18 cellular contexts compared by ENCODE assay signal in the genomic region with DNA sequence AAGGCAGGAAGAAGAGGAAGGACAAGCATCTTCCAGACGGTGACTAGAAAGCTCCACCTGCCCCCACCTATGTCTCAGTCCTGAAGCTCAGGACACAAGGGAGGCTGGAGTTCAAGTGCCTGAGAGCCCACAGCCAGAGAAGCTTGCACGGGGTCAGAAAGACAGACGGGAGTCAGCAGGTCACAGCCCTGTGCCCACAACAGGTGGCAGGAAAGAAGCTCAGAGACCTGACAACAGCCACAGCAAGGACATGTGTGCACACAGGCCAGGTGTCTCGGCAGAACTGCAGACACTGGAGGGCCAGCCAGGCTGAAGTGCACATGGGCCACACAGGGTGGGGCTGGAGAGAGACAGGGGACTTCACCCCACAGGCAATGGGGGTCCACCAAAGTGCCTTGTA. TPM values are rescaled to one million over a fixed set of nuclear protein-coding genes. Genes with fewer than 3 reads are reported as not detected.
DNase-seq lines count a peak whose midpoint lies in the region; ATAC-seq and TF ChIP-seq lines count a peak whose summit lies in the region.
"Had no signal": no experiment of that assay in that cellular context is flagged by ENCODE, and none has a peak within 500 bp of the region (broad histone marks: within the 10 kb centered on the region; RNA-seq: fewer than 3 reads in every experiment).

No MANE protein-coding gene starts in this region.

- no peak for TF ChIP-seq CTCF in endodermal cell (conservative IDR thresholded peaks at IDR 0.05)

- no peaks in the 10 kb centered on the region for H3K9me3 Mint-ChIP-seq in activated naive CD8-positive, alpha-beta T cell treated with anti-CD3 and anti-CD28 coated beads for 36 hours
- H3K9me3 Mint-ChIP-seq in activated naive CD8-positive, alpha-beta T cell treated with anti-CD3 and anti-CD28 coated beads, Interleukin-2, amount 50 U/mL, for 24 hours = no peaks in the 10 kb centered on the region
- H3K9me3 Mint-ChIP-seq in endodermal cell = no peaks in the 10 kb centered on the region
- H3K9me3 Mint-ChIP-seq: activated naive CD4-positive, alpha-beta T cell treated with anti-CD3 and anti-CD28 coated beads for 36 hours had no signal

- WGBS in endodermal cell (ENCODE audit: insufficient coverage in 1 of 2, insufficient read length in 1 of 2), 2 experiments = 88 to 100% methylated on average over 2 to 4 of the region's 4 CpGs
- 4% methylated on average over 4 of the region's 4 CpGs for WGBS in thymus

- no peak for ATAC-seq in activated naive CD8-positive, alpha-beta T cell treated with anti-CD3 and anti-CD28 coated beads, Interleukin-2, amount 50 U/mL, for 24 hours

- H3K9me3 ChIP-seq in endodermal cell (ENCODE audit: control insufficient read depth, low read length) (no peaks in the 10 kb centered on the region), thymus (ENCODE audit: control insufficient read depth) (peaks cover 2% of the 10 kb centered on the region)
- H3K9me3 ChIP-seq: ascending aorta, psoas muscle, tibial nerve had no signal

- H3K4me3 ChIP-seq in endodermal cell (ENCODE audit: low read length) (no peak overlapping the region), thymus (ENCODE audit: low read length) (peak overlapping the region; percentile 22)
- H3K4me3 ChIP-seq: ascending aorta, psoas muscle, tibial nerve had no signal

- no peak for DNase-seq in activated naive CD8-positive, alpha-beta T cell treated with anti-CD3 and anti-CD28 coated beads for 36 hours
- DNase-seq in activated naive CD8-positive, alpha-beta T cell treated with anti-CD3 and anti-CD28 coated beads, Interleukin-2, amount 50 U/mL, for 24 hours = no peak
- DNase-seq in NAMALWA (ENCODE audit: low spot score) = peak; percentile 80
- DNase-seq in endodermal cell = no peak
- no peak for DNase-seq in LoVo (ENCODE audit: low spot score)
- DNase-seq in SW480 (ENCODE audit: low spot score) = no peak
- no peak for DNase-seq in cortex of kidney (lab: John Stamatoyannopoulos, UW)
- DNase-seq: activated CD4-positive, alpha-beta T cell treated with anti-CD3 and anti-CD28 coated beads for 4 hours; activated CD8-positive, alpha-beta memory T cell treated with anti-CD3 and anti-CD28 coated beads, Interleukin-2, amount 50 U/mL, for 4 hours; activated naive CD4-positive, alpha-beta T cell treated with anti-CD3 and anti-CD28 coated beads for 36 hours; kidney; NCI-H1417 treated with DMSO at 0.1 percent for 48 hours; NCI-H82; psoas muscle had no signal

- H3K27me3 ChIP-seq in endodermal cell (ENCODE audit: control insufficient read depth, insufficient read depth, low read length, poor library complexity, severe bottlenecking) (no peaks in the 10 kb centered on the region), thymus (ENCODE audit: control insufficient read depth, insufficient read depth) (no peaks in the 10 kb centered on the region)
- H3K27me3 ChIP-seq: ascending aorta, tibial nerve had no signal

- H3K4me1 ChIP-seq in endodermal cell (ENCODE audit: control insufficient read depth, insufficient read depth, low read length) (no peaks in the 10 kb centered on the region), thymus (ENCODE audit: control insufficient read depth, insufficient read depth, low read length) (peaks cover 31% of the 10 kb centered on the region)

- H3K27ac ChIP-seq in endodermal cell (ENCODE audit: low read depth, low read length) (no peak overlapping the region), thymus (ENCODE audit: low read depth) (peak overlapping the region; percentile 55)
- H3K27ac ChIP-seq: ascending aorta, psoas muscle, tibial nerve had no signal

- H3K36me3 ChIP-seq in endodermal cell (ENCODE audit: control insufficient read depth, insufficient read depth, low read length) = no peaks in the 10 kb centered on the region
- H3K36me3 ChIP-seq in thymus (ENCODE audit: control insufficient read depth, insufficient read depth) = no peaks in the 10 kb centered on the region
- H3K36me3 ChIP-seq: ascending aorta had no signal

- H3K4me1 Mint-ChIP-seq in activated naive CD8-positive, alpha-beta T cell treated with anti-CD3 and anti-CD28 coated beads for 36 hours = peaks cover 23% of the 10 kb centered on the region
- H3K4me1 Mint-ChIP-seq in activated naive CD8-positive, alpha-beta T cell treated with anti-CD3 and anti-CD28 coated beads, Interleukin-2, amount 50 U/mL, for 24 hours = peaks cover 20% of the 10 kb centered on the region
- H3K4me1 Mint-ChIP-seq in endodermal cell = no peaks in the 10 kb centered on the region

- peak overlapping the region; percentile 16 for H3K27ac Mint-ChIP-seq in activated naive CD8-positive, alpha-beta T cell treated with anti-CD3 and anti-CD28 coated beads for 36 hours
- H3K27ac Mint-ChIP-seq in activated naive CD8-positive, alpha-beta T cell treated with anti-CD3 and anti-CD28 coated beads, Interleukin-2, amount 50 U/mL, for 24 hours = no peak overlapping the region
- H3K27ac Mint-ChIP-seq in endodermal cell = peak overlapping the region; percentile 35
- H3K27ac Mint-ChIP-seq: activated naive CD4-positive, alpha-beta T cell treated with anti-CD3 and anti-CD28 coated beads for 36 hours had no signal

- H3K4me3 Mint-ChIP-seq in activated naive CD8-positive, alpha-beta T cell treated with anti-CD3 and anti-CD28 coated beads for 36 hours = no peak overlapping the region
- H3K4me3 Mint-ChIP-seq in activated naive CD8-positive, alpha-beta T cell treated with anti-CD3 and anti-CD28 coated beads, Interleukin-2, amount 50 U/mL, for 24 hours = no peak overlapping the region
- H3K4me3 Mint-ChIP-seq in endodermal cell = no peak overlapping the region
- H3K4me3 Mint-ChIP-seq: activated naive CD4-positive, alpha-beta T cell treated with anti-CD3 and anti-CD28 coated beads for 36 hours had no signal

- no peaks in the 10 kb centered on the region for H3K27me3 Mint-ChIP-seq in activated naive CD8-positive, alpha-beta T cell treated with anti-CD3 and anti-CD28 coated beads for 36 hours
- H3K27me3 Mint-ChIP-seq in activated naive CD8-positive, alpha-beta T cell treated with anti-CD3 and anti-CD28 coated beads, Interleukin-2, amount 50 U/mL, for 24 hours = no peaks in the 10 kb centered on the region
- no peaks in the 10 kb centered on the region for H3K27me3 Mint-ChIP-seq in endodermal cell (ENCODE audit: insufficient read depth)

- no peaks in the 10 kb centered on the region for H3K36me3 Mint-ChIP-seq in activated naive CD8-positive, alpha-beta T cell treated with anti-CD3 and anti-CD28 coated beads for 36 hours
- no peaks in the 10 kb centered on the region for H3K36me3 Mint-ChIP-seq in activated naive CD8-positive, alpha-beta T cell treated with anti-CD3 and anti-CD28 coated beads, Interleukin-2, amount 50 U/mL, for 24 hours (ENCODE audit: low read depth)
- no peaks in the 10 kb centered on the region for H3K36me3 Mint-ChIP-seq in endodermal cell (ENCODE audit: low read depth)

- no peak overlapping the region for H3K9ac ChIP-seq in endodermal cell (ENCODE audit: extremely low read depth, low read length, poor library complexity, severe bottlenecking)

RNA-seq across cellular contexts. Expression of gene MOB2, which starts 37.2 kb away (rescaled TPM):
- 10 to 100 TPM; 15.2 to 16.3 TPM for total RNA-seq in activated naive CD8-positive, alpha-beta T cell treated with anti-CD3 and anti-CD28 coated beads for 36 hours
- total RNA-seq in endodermal cell = 10 to 100 TPM; 23.9 to 25.4 TPM
- 15.7 TPM for polyA plus RNA-seq in endodermal cell (2013, experiment 1 of 2)
- polyA plus RNA-seq in endodermal cell (2013, experiment 2 of 2) = 14.4 TPM
- polyA plus RNA-seq in thymus = 46.5 TPM

RNA-seq across cellular contexts. Expression of gene DUSP8, which starts 48.3 kb away (rescaled TPM):
- total RNA-seq in activated naive CD8-positive, alpha-beta T cell treated with anti-CD3 and anti-CD28 coated beads for 36 hours = 1 to 10 TPM; 1.5 to 2.1 TPM
- total RNA-seq in endodermal cell = 1 to 10 TPM; 4.7 to 7.0 TPM
- 13.7 TPM for polyA plus RNA-seq in endodermal cell (2013, experiment 1 of 2)
- 7.4 TPM for polyA plus RNA-seq in endodermal cell (2013, experiment 2 of 2)
- 2.9 TPM for polyA plus RNA-seq in thymus
- total RNA-seq: LHCN-M2 had no signal
